1 cellular context compared by ENCODE assay signal in the genomic region with DNA sequence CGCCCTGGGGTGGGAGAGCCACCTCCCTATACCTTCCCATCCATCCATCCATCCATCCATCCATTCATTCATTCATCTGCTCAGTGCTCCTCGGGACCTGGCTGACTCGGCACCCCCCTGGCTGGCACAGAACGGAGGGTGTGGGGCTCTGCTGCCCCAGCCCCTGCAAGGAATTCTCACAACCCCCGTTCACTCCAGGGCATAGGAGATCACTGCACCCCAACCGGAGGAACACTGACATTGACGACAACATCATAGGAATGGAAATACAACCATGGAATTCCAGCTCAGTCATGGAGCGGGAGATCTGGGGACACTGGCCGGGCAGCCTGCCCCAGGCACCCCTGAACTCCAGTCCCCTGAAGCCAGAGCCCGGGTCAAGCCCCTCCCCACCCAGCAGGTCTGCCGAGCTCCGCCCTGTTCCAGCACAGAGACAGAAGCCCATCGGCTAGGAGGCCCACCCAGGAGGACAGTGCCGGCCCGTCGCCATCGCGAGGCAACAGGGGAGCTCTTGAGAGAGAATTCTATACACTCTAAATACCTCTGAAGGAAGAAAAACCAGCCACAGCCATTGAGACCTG.
TF ChIP-seq lines count a peak whose summit lies in the region.

No MANE protein-coding gene starts in this region.

TF ChIP-seq in IMR-90, 13 proteins besides CTCF, POLR2A, EP300 and RAD21:
- TF ChIP-seq SMC3 (IDR thresholded peaks at IDR 0.05; ENCODE audit: low read depth, low read length) = no peak
- TF ChIP-seq RCOR1 (IDR thresholded peaks at IDR 0.05; ENCODE audit: insufficient replicate concordance, low read length) = no peak
- TF ChIP-seq CEBPB (IDR thresholded peaks at IDR 0.05; ENCODE audit: low read depth, low read length) = no peak
- TF ChIP-seq MXI1 (IDR thresholded peaks at IDR 0.05; ENCODE audit: borderline replicate concordance, low read depth, low read length) = no peak
- no peak for TF ChIP-seq NFE2L2 (IDR thresholded peaks at IDR 0.05; ENCODE audit: low read depth, low read length)
- TF ChIP-seq CHD1 (IDR thresholded peaks at IDR 0.05; ENCODE audit: low read depth, low read length) = no peak
- TF ChIP-seq MAFK (IDR thresholded peaks at IDR 0.05; ENCODE audit: low read depth, low read length) = no peak
- no peak for TF ChIP-seq MAZ (IDR thresholded peaks at IDR 0.05; ENCODE audit: borderline replicate concordance, low read depth, low read length)
- no peak for TF ChIP-seq RFX5 (IDR thresholded peaks at IDR 0.05; ENCODE audit: low read depth, low read length)
- no peak for TF ChIP-seq BHLHE40 (IDR thresholded peaks at IDR 0.05; ENCODE audit: low read depth, low read length)
- TF ChIP-seq USF2 (IDR thresholded peaks at IDR 0.05; ENCODE audit: low read depth, low read length) = no peak
- no peak for TF ChIP-seq ELK1 (IDR thresholded peaks at IDR 0.05; ENCODE audit: borderline replicate concordance, low read depth, low read length)
- TF ChIP-seq FOS (IDR thresholded peaks at IDR 0.05; ENCODE audit: low read depth, low read length) = no peak
